ENCODE assay signal across 12 cellular contexts in genomic region chr6:2230659-2231277, GRCh38. TPM values are rescaled to one million over a fixed set of nuclear protein-coding genes. Genes with fewer than 3 reads are reported as not detected.
DNase-seq lines count a peak whose midpoint lies in the region; ATAC-seq and TF ChIP-seq lines count a peak whose summit lies in the region.
"Had no signal": no experiment of that assay in that cellular context is flagged by ENCODE, and none has a peak within 500 bp of the region (broad histone marks: within the 10 kb centered on the region; RNA-seq: fewer than 3 reads in every experiment).

No MANE protein-coding gene starts in this region.

- TF ChIP-seq CTCF in MCF 10A (IDR thresholded peaks at IDR 0.05; ENCODE audit: unreplicated experiment) (no peak), breast epithelium (IDR thresholded peaks at IDR 0.05) (no peak), PC-3 (conservative IDR thresholded peaks at IDR 0.05; ENCODE audit: low read depth, low read length) (no peak)

- BruUV-seq in MCF 10A (replicated peaks; lab: Mats Ljungman, UMichigan) (no TSS peak), PC-3 (replicated peaks; lab: Mats Ljungman, UMichigan) (no TSS peak)

- peaks cover 6% of the 10 kb centered on the region for H3K36me3 Mint-ChIP-seq in MCF 10A (ENCODE audit: insufficient read depth, unreplicated experiment)

- ATAC-seq in HG02623 (IDR thresholded peaks at IDR 0.05; ENCODE audit: unreplicated experiment) (peak; percentile 39), PC-3 (no peak), HG03520 (IDR thresholded peaks at IDR 0.05; ENCODE audit: unreplicated experiment) (no peak)
- no peak for ATAC-seq in activated CD4-positive, CD25-positive, alpha-beta regulatory T cell treated with anti-CD3 and anti-CD28 coated beads, Interleukin-2, amount 50 U/mL, for 24 hours

- no peak overlapping the region for H2AFZ ChIP-seq in PC-3 (ENCODE audit: low read length)
- H2AFZ ChIP-seq: parathyroid adenoma had no signal

- POLR2A ChIA-PET in MCF 10A (lab: Yijun Ruan, JAX) (interaction anchor here (0.6 to 1.4 kb wide), 3 partner anchors 15 to 302 kb away, joined by 3 to 4 read pairs (median 3); no protein-coding TSS in a partner anchor), PC-3 (lab: Charles Lee; ENCODE audit: unreplicated experiment) (no interaction called here)

- H3K9me3 ChIP-seq in breast epithelium = no peaks in the 10 kb centered on the region
- H3K9me3 ChIP-seq in PC-3 (ENCODE audit: low read length) = no peaks in the 10 kb centered on the region
- H3K9me3 ChIP-seq: MG63 had no signal

- H3F3A ChIP-seq in PC-3 (ENCODE audit: low read length, unreplicated experiment) = peaks cover 4% of the 10 kb centered on the region

- TF ChIP-seq POLR2A in breast epithelium (IDR thresholded peaks at IDR 0.05) = no peak

- CTCF ChIA-PET in MCF 10A (lab: Yijun Ruan, JAX) (interaction anchor here (0.5 to 1.3 kb wide), 2 partner anchors 16 to 21 kb away, joined by 3 to 4 read pairs; no protein-coding TSS in a partner anchor), PC-3 (lab: Charles Lee) (no interaction called here)

- H3K36me3 ChIP-seq in breast epithelium (no peaks in the 10 kb centered on the region), PC-3 (ENCODE audit: low read depth, low read length) (no peaks in the 10 kb centered on the region)
- H3K36me3 ChIP-seq: MG63 had no signal

- H3K79me2 ChIP-seq in PC-3 (ENCODE audit: low read length) = peaks cover 95% of the 10 kb centered on the region
- H3K79me2 ChIP-seq: parathyroid adenoma had no signal

- H3K27me3 ChIP-seq in breast epithelium (no peaks in the 10 kb centered on the region), PC-3 (ENCODE audit: low read length) (no peaks in the 10 kb centered on the region)
- H3K27me3 ChIP-seq: MG63 had no signal

- peak overlapping the region; percentile 37 for H3K4me2 ChIP-seq in PC-3 (ENCODE audit: low read length)

- H4K20me1 ChIP-seq in PC-3 (ENCODE audit: low read length) = no peaks in the 10 kb centered on the region

- H3K27ac ChIP-seq in breast epithelium (peak overlapping the region in 1 of 2 donors; percentile 3), PC-3 (ENCODE audit: low read length) (no peak overlapping the region)
- H3K27ac ChIP-seq: parathyroid adenoma had no signal

- H3K4me1 Mint-ChIP-seq in MCF 10A (ENCODE audit: insufficient read depth, unreplicated experiment) = peaks cover 15% of the 10 kb centered on the region

- H3K9ac ChIP-seq in PC-3 (ENCODE audit: low read length) = no peak overlapping the region
- H3K9ac ChIP-seq: parathyroid adenoma had no signal

- no peaks in the 10 kb centered on the region for H3K9me2 ChIP-seq in PC-3 (replicated peaks; ENCODE audit: low read length)

- H3K4me3 Mint-ChIP-seq in MCF 10A (ENCODE audit: unreplicated experiment) = no peak overlapping the region

- H3K9me3 Mint-ChIP-seq in MCF 10A (ENCODE audit: unreplicated experiment) = no peaks in the 10 kb centered on the region

- DNase-seq in MCF 10A (ENCODE audit: unreplicated experiment) (peak; percentile 1), breast epithelium (ENCODE audit: low spot score in 2 of 2) (no peak), PC-3 (no peak), NCI-H1417 (lab: John Stamatoyannopoulos, UW) (no peak)
- no peak for DNase-seq in stimulated activated CD4-positive, alpha-beta T cell treated with anti-CD3 and anti-CD28 coated beads, Interleukin-4, amount 100 ng/mL, for 4 hours
- DNase-seq: activated CD4-positive, alpha-beta T cell treated with anti-CD3 and anti-CD28 coated beads, Interleukin-2, amount 50 U/mL, for 48 hours; activated naive CD4-positive, alpha-beta T cell; MG63 had no signal

- intact Hi-C loops in MCF 10A (cut with micrococcal nuclease) = no loop called here
- intact Hi-C loops in breast epithelium (cut with DNase I; ENCODE audit: low total_unique reads) = no loop called here
- intact Hi-C loops in PC-3 (cut with micrococcal nuclease) = no loop called here

- H3K4me1 ChIP-seq in breast epithelium = no peaks in the 10 kb centered on the region
- H3K4me1 ChIP-seq in PC-3 (ENCODE audit: insufficient read depth, low read length) = peaks cover 34% of the 10 kb centered on the region
- H3K4me1 ChIP-seq: parathyroid adenoma had no signal

- H3K27me3 Mint-ChIP-seq in MCF 10A (ENCODE audit: insufficient read depth, unreplicated experiment) = no peaks in the 10 kb centered on the region

- H3K4me3 ChIP-seq in breast epithelium (no peak overlapping the region), PC-3 (ENCODE audit: low read length) (no peak overlapping the region)
- H3K4me3 ChIP-seq: MG63 had no signal

- peak overlapping the region; percentile 46 for H3K27ac Mint-ChIP-seq in MCF 10A (ENCODE audit: low read depth, unreplicated experiment)

RNA-seq across cellular contexts. Expression of gene GMDS, which starts 14.6 kb away (rescaled TPM):
- total RNA-seq in MCF 10A (2022) = 19.7 and 24.9 TPM in 2 replicates
- 10 to 100 TPM in 2 of 3 donors, 1 to 10 TPM in 1; 7.5 to 29.2 (median 17.0) TPM for total RNA-seq in breast epithelium
- total RNA-seq in PC-3 (2014; rRNA removed) = 18.3 and 21.0 TPM in 2 replicates
